1 cellular context compared by ENCODE assay signal in the genomic region with DNA sequence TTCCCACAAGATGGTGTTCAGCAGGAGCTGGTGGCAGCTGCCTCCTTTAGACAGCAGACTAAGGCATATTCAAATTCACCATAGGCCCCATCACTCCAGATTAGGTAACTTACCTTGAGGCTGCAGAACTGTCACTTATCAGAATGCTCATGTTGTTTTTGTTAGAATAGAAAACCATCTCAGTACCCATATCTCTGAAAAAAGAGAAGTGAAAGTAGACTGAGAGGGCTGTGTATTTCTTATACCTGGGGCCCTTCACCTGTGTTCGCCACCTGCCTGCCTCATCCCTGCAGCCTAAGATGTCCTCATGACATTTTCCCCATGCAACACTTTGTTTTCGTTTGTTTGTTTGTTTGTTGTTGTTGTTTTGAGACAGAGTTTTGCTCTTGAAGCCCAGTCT.
TF ChIP-seq lines count a peak whose summit lies in the region.

No MANE protein-coding gene starts in this region.

TF ChIP-seq in SK-N-SH, 30 proteins besides CTCF, POLR2A, EP300 and RAD21 (continued from another document):
- no peak for TF ChIP-seq USF2 (IDR thresholded peaks at IDR 0.05; ENCODE audit: borderline replicate concordance, low read depth, low read length)
